ENCODE assay signal across 8 cellular contexts in the genomic region with DNA sequence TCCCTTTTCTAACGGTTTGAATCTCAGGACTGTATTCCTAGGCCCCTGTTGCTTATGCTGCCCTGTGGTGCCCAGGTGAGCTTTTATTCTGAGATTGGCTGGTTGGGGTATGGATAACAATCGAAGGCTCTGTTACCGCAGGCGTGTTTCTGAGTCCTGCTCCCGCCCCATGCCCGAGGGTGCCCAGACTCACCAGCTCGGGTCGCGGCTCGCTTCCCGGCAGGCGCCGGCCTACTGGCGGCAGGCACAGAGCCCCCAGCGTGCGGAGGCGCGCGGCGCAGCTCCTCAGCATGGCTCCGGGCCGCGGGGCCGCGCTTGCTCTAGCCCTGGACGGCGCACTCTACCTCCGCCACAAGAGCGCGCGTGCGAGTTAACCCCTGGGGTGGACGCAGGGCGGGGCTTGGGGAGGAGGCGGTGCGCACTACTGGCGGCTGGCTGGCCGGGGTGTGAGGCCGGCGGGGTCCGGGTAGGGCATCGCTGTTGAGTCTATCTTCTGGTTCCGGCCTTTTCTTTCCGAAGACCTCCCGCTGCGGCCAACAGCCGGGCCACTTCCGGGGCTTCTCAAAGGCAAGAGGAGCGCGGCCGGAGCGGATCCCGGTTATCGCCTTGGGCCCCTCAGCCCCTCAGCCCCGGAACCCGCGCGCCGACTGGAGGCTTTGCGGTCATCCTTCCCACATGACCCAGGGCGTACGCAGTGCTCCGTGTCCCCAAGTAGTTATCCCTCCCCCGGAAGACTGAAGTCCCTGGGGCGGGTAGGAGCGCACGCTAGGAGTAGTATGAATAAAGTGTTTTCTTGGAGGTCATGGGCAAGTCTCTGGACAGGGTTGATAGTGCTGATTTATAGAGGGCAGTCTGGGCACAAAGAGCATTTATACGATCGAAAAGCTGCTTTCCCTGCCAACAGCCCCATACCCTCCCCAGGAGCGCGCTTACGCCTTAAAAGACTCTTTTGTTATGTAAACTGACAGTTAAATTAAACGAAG. TPM values are rescaled to one million over a fixed set of nuclear protein-coding genes. Genes with fewer than 3 reads are reported as not detected.
DNase-seq lines count a peak whose midpoint lies in the region; ATAC-seq and TF ChIP-seq lines count a peak whose summit lies in the region.

A gene (minus strand): TSS at position 345 of the 983 bp plus-strand sequence. CDS start 53 bp downstream, at position 292.

- intact Hi-C loops in left ventricle myocardium superior (cut with micrococcal nuclease), result no loop called here
- intact Hi-C loops in psoas muscle (cut with DNase I), result no loop called here

- H3K27ac ChIP-seq in HEK293 (ENCODE audit: extremely low read depth, low read depth, low read length), result peak within 1 kb of the TSS; percentile 35
- peak within 1 kb of the TSS; percentile 85 for H3K27ac ChIP-seq in psoas muscle
- H3K27ac ChIP-seq in urinary bladder (ENCODE audit: low read depth), result peak within 1 kb of the TSS; percentile 75

- peak; percentile 91 for ATAC-seq in T-helper 17 cell
- peak; percentile 99 for ATAC-seq in left ventricle myocardium superior
- ATAC-seq in psoas muscle, result peak; percentile 99

- CTCF ChIA-PET in GM10248 (lab: Yijun Ruan, JAX) (interaction anchor here (0.7 to 4.3 kb wide), 15 partner anchors 8 to 120 kb away, joined by 3 to 25 read pairs (median 4); a partner anchor contains a TSS), HEK293 (lab: Yijun Ruan, JAX) (interaction anchor here (0.6 to 2.5 kb wide), 9 partner anchors 10 to 106 kb away, joined by 3 to 12 read pairs (median 3); no protein-coding TSS in a partner anchor)

- peak; percentile 42 for TF ChIP-seq CTCF in GM10248 (IDR thresholded peaks at IDR 0.05; ENCODE audit: control extremely low read depth, extremely low read depth, low read depth, missing control alignments)
- peak; percentile 82 for TF ChIP-seq CTCF in HEK293 (tag by site-specific recombination; IDR thresholded peaks at IDR 0.05)
- TF ChIP-seq CTCF in psoas muscle (IDR thresholded peaks at IDR 0.05), result peak; percentile 16

- H3K27ac Mint-ChIP-seq in T-helper 17 cell, result peak within 1 kb of the TSS; percentile 92

- WGBS in psoas muscle, 3 donors, result 1 to 2% (median 1%) methylated on average over 69 to 73 of the region's 73 CpGs
- 1% methylated on average over 73 of the region's 73 CpGs for WGBS in urinary bladder

- H3K36me3 ChIP-seq in HEK293 (ENCODE audit: control insufficient read depth in 2 of 2, insufficient read depth in 1 of 2, low read length in 2 of 2) (peaks cover 0 to 21% of the 10 kb centered on the region in 2 experiments; a peak in 1 of 3 replicates), psoas muscle (ENCODE audit: insufficient read depth in 1 of 2, low read depth in 1 of 2) (no peaks in the 10 kb centered on the region), urinary bladder (ENCODE audit: insufficient read depth) (no peaks in the 10 kb centered on the region)

- H3K27me3 Mint-ChIP-seq in T-helper 17 cell, result no peaks in the 10 kb centered on the region

- no peaks in the 10 kb centered on the region for H3K27me3 ChIP-seq in psoas muscle (ENCODE audit: insufficient read depth in 3 of 3, low read length in 2 of 3)

- H3K4me3 ChIP-seq in HEK293 (ENCODE audit: low read depth, low read length) (peak within 1 kb of the TSS; percentile 58), psoas muscle (peak within 1 kb of the TSS; percentile 88), urinary bladder (ENCODE audit: low read depth, low read length) (peak within 1 kb of the TSS; percentile 56)

- H3K9me3 ChIP-seq in HEK293 (ENCODE audit: control insufficient read depth, insufficient read depth, low read depth, low read length), result no peaks in the 10 kb centered on the region
- peaks cover 5% of the 10 kb centered on the region for H3K9me3 ChIP-seq in T-helper 17 cell (ENCODE audit: control insufficient read depth, low read length, poor library complexity, severe bottlenecking)
- H3K9me3 ChIP-seq in psoas muscle, result no peaks in the 10 kb centered on the region

- H3K4me1 Mint-ChIP-seq in T-helper 17 cell, result peaks cover 27% of the 10 kb centered on the region

- POLR2A ChIA-PET in GM10248 (lab: Yijun Ruan, JAX), result interaction anchor here (0.7 kb wide), 1 partner anchor 32 kb away, joined by 5 read pairs; no protein-coding TSS in a partner anchor
- POLR2A ChIA-PET in HEK293 (lab: Yijun Ruan, JAX), result interaction anchor here (0.6 to 1.1 kb wide), 7 partner anchors 10 to 94 kb away, joined by 3 to 4 read pairs (median 3); no protein-coding TSS in a partner anchor

- peak within 1 kb of the TSS; percentile 87 for H3K4me3 Mint-ChIP-seq in T-helper 17 cell

- H3K4me1 ChIP-seq in HEK293 (ENCODE audit: control insufficient read depth, insufficient read depth, low read length) (no peaks in the 10 kb centered on the region), psoas muscle (no peaks in the 10 kb centered on the region), urinary bladder (ENCODE audit: insufficient read depth) (no peaks in the 10 kb centered on the region)

- DNase-seq in GM10248 (ENCODE audit: extremely low spot score), result peak; percentile 97
- peak; percentile 77 for DNase-seq in NAMALWA (ENCODE audit: low spot score)
- peak; percentile 72 to 86 (median 78) for DNase-seq in T-helper 17 cell
- DNase-seq in amygdala (lab: John Stamatoyannopoulos, UW), result peak; percentile 62 to 96 (median 88)
- peak; percentile 99 for DNase-seq in left ventricle myocardium superior
- peak; percentile 99 for DNase-seq in psoas muscle

- H3K36me3 Mint-ChIP-seq in T-helper 17 cell (ENCODE audit: low read depth), result peaks cover 2% of the 10 kb centered on the region

TF ChIP-seq in HEK293, 187 proteins besides CTCF, POLR2A, EP300 and RAD21 (continues in another document):
- TF ChIP-seq SCRT1 (tag by site-specific recombination; IDR thresholded peaks at IDR 0.05; ENCODE audit: borderline replicate concordance) (no peak), ZNF221 (tag by site-specific recombination; IDR thresholded peaks at IDR 0.05; ENCODE audit: borderline replicate concordance) (no peak; the same call in 1 of the 2 replicates), ZNF138 (tag by site-specific recombination; IDR thresholded peaks at IDR 0.05; ENCODE audit: borderline replicate concordance) (no peak), ZNF530 (tag by site-specific recombination; IDR thresholded peaks at IDR 0.05; ENCODE audit: low read depth) (no peak), ZNF791 (tag by site-specific recombination; IDR thresholded peaks at IDR 0.05) (no peak), ZNF670 (tag by site-specific recombination; IDR thresholded peaks at IDR 0.05; ENCODE audit: low read depth) (no peak), ZNF23 (tag by site-specific recombination; IDR thresholded peaks at IDR 0.05; ENCODE audit: borderline replicate concordance) (no peak), ZNF707 (tag by site-specific recombination; IDR thresholded peaks at IDR 0.05) (no peak), ZSCAN23 (tag by site-specific recombination; IDR thresholded peaks at IDR 0.05) (peak; percentile 57; the same call in 1 of the 2 replicates)
- TF ChIP-seq, protein P1, sequence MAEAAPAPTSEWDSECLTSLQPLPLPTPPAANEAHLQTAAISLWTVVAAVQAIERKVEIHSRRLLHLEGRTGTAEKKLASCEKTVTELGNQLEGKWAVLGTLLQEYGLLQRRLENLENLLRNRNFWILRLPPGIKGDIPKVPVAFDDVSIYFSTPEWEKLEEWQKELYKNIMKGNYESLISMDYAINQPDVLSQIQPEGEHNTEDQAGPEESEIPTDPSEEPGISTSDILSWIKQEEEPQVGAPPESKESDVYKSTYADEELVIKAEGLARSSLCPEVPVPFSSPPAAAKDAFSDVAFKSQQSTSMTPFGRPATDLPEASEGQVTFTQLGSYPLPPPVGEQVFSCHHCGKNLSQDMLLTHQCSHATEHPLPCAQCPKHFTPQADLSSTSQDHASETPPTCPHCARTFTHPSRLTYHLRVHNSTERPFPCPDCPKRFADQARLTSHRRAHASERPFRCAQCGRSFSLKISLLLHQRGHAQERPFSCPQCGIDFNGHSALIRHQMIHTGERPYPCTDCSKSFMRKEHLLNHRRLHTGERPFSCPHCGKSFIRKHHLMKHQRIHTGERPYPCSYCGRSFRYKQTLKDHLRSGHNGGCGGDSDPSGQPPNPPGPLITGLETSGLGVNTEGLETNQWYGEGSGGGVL (tag by site-specific recombination; IDR thresholded peaks at IDR 0.05), result no peak; the same call in 1 of the 2 replicates
- TF ChIP-seq, protein P2, sequence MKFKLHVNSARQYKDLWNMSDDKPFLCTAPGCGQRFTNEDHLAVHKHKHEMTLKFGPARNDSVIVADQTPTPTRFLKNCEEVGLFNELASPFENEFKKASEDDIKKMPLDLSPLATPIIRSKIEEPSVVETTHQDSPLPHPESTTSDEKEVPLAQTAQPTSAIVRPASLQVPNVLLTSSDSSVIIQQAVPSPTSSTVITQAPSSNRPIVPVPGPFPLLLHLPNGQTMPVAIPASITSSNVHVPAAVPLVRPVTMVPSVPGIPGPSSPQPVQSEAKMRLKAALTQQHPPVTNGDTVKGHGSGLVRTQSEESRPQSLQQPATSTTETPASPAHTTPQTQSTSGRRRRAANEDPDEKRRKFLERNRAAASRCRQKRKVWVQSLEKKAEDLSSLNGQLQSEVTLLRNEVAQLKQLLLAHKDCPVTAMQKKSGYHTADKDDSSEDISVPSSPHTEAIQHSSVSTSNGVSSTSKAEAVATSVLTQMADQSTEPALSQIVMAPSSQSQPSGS (tag by site-specific recombination; IDR thresholded peaks at IDR 0.05; ENCODE audit: low read depth), result no peak

RNA-seq across cellular contexts. Expression of the gene that starts here (rescaled TPM):
- total RNA-seq in T-helper 17 cell (10 to 100 TPM; 42.2 to 57.3 TPM), left ventricle myocardium superior (16.6 TPM), psoas muscle (10 to 100 TPM; 10.1 to 20.4 (median 13.7) TPM), urinary bladder (16.5 TPM)
- polyA plus RNA-seq in psoas muscle (10 to 100 TPM; 12.3 to 20.2 (median 16.0) TPM), urinary bladder (12.5 TPM)

Comparison
In these comparisons a context has a peak if more than half of its experiments do, and no peak if none do; other contexts are left out.
1. Peak in every context shown above with its lines: DNase-seq, ATAC-seq, H3K4me3 ChIP-seq and H3K27ac ChIP-seq.
2. CTCF ChIP-seq: peak in every context shown above with its lines; median percentile 82 in HEK293; 42 in GM10248; 16 in psoas muscle.
3. H3K27ac ChIP-seq: peak in every context shown above with its lines; median percentile 85 in psoas muscle; 75 in urinary bladder; 35 in HEK293.